ENCODE assay signal across 8 cellular contexts in the genomic region with DNA sequence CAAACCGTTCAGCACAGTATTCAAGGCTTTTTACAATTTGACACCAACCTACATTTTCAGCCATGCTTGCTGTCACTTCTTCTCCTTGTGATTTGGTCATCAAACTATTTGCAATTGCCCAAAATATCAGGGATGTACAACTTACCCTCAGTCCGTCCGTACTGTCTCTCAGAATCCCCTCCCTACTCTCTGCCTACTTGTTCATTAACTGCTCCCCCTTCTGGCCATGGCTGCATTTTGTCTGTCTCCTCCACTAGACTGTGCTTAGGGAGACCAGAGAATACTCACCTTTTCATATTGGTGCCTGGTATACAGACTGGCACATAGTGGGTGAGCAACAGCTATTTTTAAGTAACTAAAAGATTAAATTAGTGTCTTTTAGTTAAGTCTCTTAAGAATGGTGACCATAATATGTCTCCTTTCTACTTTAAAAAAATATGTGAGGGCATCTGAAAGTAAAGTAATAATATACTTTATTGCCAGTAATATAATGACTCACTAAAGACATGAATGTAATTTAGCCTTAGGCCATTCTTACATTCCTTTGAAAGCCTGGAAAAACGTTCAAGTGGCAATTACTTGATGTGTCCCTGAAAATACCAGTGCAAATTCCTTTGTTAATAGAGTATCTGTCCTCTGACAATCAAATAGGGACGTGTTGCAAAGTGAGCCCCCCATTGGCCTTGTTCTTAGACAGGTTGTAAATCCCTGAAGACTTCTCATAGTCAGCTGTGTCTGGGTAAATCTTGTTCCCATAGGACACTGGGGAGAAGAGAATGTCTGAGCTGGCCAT. TPM values are rescaled to one million over a fixed set of nuclear protein-coding genes. Genes with fewer than 3 reads are reported as not detected.
DNase-seq lines count a peak whose midpoint lies in the region; ATAC-seq, FAIRE-seq and TF ChIP-seq lines count a peak whose summit lies in the region.

No MANE protein-coding gene starts in this region.

- H3K4me1 ChIP-seq in GM12878 (ENCODE audit: control insufficient read depth, insufficient read depth, low read length): no peaks in the 10 kb centered on the region
- peaks cover 16 to 18% (median 17%) of the 10 kb centered on the region in 4 donors for H3K4me1 ChIP-seq in stomach

- peak; percentile 27 for FAIRE-seq in GM12878 (lab: Jason Lieb, UNC)

- CTCF ChIA-PET in GM12878 (lab: Yijun Ruan, JAX): interaction anchor here (0.6 to 2.6 kb wide), 13 partner anchors 10 to 714 kb away, joined by 3 to 27 read pairs (median 9); partner anchors contain the start of gene PRLR

- H3K36me3 ChIP-seq in GM12878 (ENCODE audit: control insufficient read depth in 2 of 2, insufficient read depth in 2 of 2, low read length in 1 of 2) (no peaks in the 10 kb centered on the region), stomach (no peaks in the 10 kb centered on the region)

- no TSS peak for BruUV-seq in GM12878 (replicated peaks; lab: Mats Ljungman, UMichigan)

- POLR2A ChIA-PET in GM12878 (lab: Charles Lee): interaction anchor here (0.7 to 1.3 kb wide), 3 partner anchors 10 to 17 kb away, joined by 3 to 5 read pairs (median 4); no protein-coding TSS in a partner anchor

- no peak overlapping the region for H3K9ac ChIP-seq in GM12878 (ENCODE audit: control insufficient read depth, insufficient read depth, low read length)

- no peaks in the 10 kb centered on the region for H3K79me2 ChIP-seq in GM12878 (ENCODE audit: control insufficient read depth, insufficient read depth, low read length)

- H3K4me3 ChIP-seq in GM12878 (no peak overlapping the region), stomach (no peak overlapping the region)

- H4K20me1 ChIP-seq in GM12878 (ENCODE audit: control insufficient read depth, insufficient read depth): no peaks in the 10 kb centered on the region

- peak; percentile 44 for TF ChIP-seq RAD21 in GM12878 (IDR thresholded peaks at IDR 0.05; ENCODE audit: insufficient read depth, low read depth, low read length)

- TF ChIP-seq POLR2A in GM12878 (IDR thresholded peaks at IDR 0.05; ENCODE audit: low read depth, low read length): no peak
- no peak for TF ChIP-seq POLR2A in stomach (IDR thresholded peaks at IDR 0.05)

- intact Hi-C loops in GM12878 (cut with micrococcal nuclease; ENCODE audit: unreplicated experiment) (no loop called here), stomach (cut with DNase I; ENCODE audit: low total_unique reads) (no loop called here)

- TF ChIP-seq EP300 in GM12878 (IDR thresholded peaks at IDR 0.05; ENCODE audit: borderline replicate concordance in 1 of 2, control insufficient read depth in 1 of 2, low read depth in 2 of 2, low read length in 2 of 2) (no peak), stomach (IDR thresholded peaks at IDR 0.05) (no peak)

- ATAC-seq in HG03039 (IDR thresholded peaks at IDR 0.05; ENCODE audit: unreplicated experiment): peak; percentile 80
- ATAC-seq in GM12878: peak; percentile 88

- TF ChIP-seq CTCF in GM12872 (IDR thresholded peaks at IDR 0.05; ENCODE audit: insufficient read depth, low read depth, low read length) (peak; percentile 63; the same call in 2 of the 3 replicates), GM12878 (IDR thresholded peaks at IDR 0.05 in 2 of 3, conservative IDR thresholded peaks at IDR 0.05 in 1 of 3; ENCODE audit: control insufficient read depth in 2 of 3, extremely low read depth in 1 of 3, insufficient read depth in 1 of 3, low read depth in 3 of 3, low read length in 3 of 3) (peak; percentile 35 to 48 (median 45); a peak in 5 of 6 replicates), stomach (IDR thresholded peaks at IDR 0.05) (peak in 5 of 7 experiments; percentile 17 to 44 (median 36))

- H3K9me3 ChIP-seq in GM12878 (replicated peaks; ENCODE audit: control insufficient read depth, insufficient read depth, low read length) (no peaks in the 10 kb centered on the region), stomach (no peaks in the 10 kb centered on the region)

- no peak overlapping the region for H3K4me2 ChIP-seq in GM12878 (ENCODE audit: control insufficient read depth, insufficient read depth)

- in situ Hi-C loops in ACHN (cut with HindIII; ENCODE audit: low pct_ligation_motif_present, low pct_unique_long_range_greater_than_20kb, low sequenced_read_pairs): no loop called here
- in situ Hi-C loops in GM12878 (cut with MboI): no loop called here

- H3K27ac ChIP-seq in GM12878 (ENCODE audit: control insufficient read depth, insufficient read depth): no peak overlapping the region
- no peak overlapping the region for H3K27ac ChIP-seq in stomach

- SMC1A ChIA-PET in GM12878 (lab: Charles Lee; ENCODE audit: uncharacterized antibody, unreplicated experiment): interaction anchor here (0.6 to 3.2 kb wide), 16 partner anchors 9 to 281 kb away, joined by 3 to 28 read pairs (median 6); no protein-coding TSS in a partner anchor

- DNase-seq in ACHN: peak; percentile 48
- peak; percentile 42 for DNase-seq in OCI-M1 (lab: John Stamatoyannopoulos, UW)
- DNase-seq in GM12878 (ENCODE audit: low read depth, low spot score): no peak
- DNase-seq in kidney tubule cell (ENCODE audit: low spot score): peak; percentile 57
- peak; percentile 68 for DNase-seq in stomach
- DNase-seq in activated CD4-positive, CD25-positive, alpha-beta regulatory T cell (lab: John Stamatoyannopoulos, UW): no peak

- RAD21 ChIA-PET in GM12878 (lab: Charles Lee; ENCODE audit: unreplicated experiment): interaction anchor here (1.0 to 4.0 kb wide), 8 partner anchors 8 to 72 kb away, joined by 3 to 20 read pairs (median 5); no protein-coding TSS in a partner anchor

- 19% methylated on average over 5 of the region's 5 CpGs for WGBS in GM12878 (ENCODE audit: insufficient coverage, insufficient replicate concordance, low lambda C conversion rate, missing lambda C conversion rate)
- 55 to 60% (median 57%) methylated on average over 5 of the region's 5 CpGs for WGBS in stomach, 5 donors

- no peak overlapping the region for H2AFZ ChIP-seq in GM12878 (ENCODE audit: control insufficient read depth, low read depth, low read length)

- no peaks in the 10 kb centered on the region for H3K27me3 ChIP-seq in GM12878 (replicated peaks in 1 of 2; ENCODE audit: control insufficient read depth in 2 of 2, insufficient read depth in 2 of 2, low read length in 1 of 2)
- H3K27me3 ChIP-seq in stomach: no peaks in the 10 kb centered on the region

TF ChIP-seq in GM12878, 131 proteins besides CTCF, POLR2A, EP300 and RAD21:
- TF ChIP-seq SIN3A (IDR thresholded peaks at IDR 0.05; ENCODE audit: low read depth, low read length) (no peak), CREM (IDR thresholded peaks at IDR 0.05; ENCODE audit: low read depth) (no peak), SMC3 (IDR thresholded peaks at IDR 0.05; ENCODE audit: borderline replicate concordance, low read length) (peak; percentile 48; the same call in 1 of the 2 replicates), YY1 (IDR thresholded peaks at IDR 0.05; ENCODE audit: low read depth, low read length) (0 out of 2 replicates have a peak, but pooled peaks have one; percentile 18), SP1 (IDR thresholded peaks at IDR 0.05; ENCODE audit: low read depth, low read length) (no peak)
- TF ChIP-seq, protein P1, sequence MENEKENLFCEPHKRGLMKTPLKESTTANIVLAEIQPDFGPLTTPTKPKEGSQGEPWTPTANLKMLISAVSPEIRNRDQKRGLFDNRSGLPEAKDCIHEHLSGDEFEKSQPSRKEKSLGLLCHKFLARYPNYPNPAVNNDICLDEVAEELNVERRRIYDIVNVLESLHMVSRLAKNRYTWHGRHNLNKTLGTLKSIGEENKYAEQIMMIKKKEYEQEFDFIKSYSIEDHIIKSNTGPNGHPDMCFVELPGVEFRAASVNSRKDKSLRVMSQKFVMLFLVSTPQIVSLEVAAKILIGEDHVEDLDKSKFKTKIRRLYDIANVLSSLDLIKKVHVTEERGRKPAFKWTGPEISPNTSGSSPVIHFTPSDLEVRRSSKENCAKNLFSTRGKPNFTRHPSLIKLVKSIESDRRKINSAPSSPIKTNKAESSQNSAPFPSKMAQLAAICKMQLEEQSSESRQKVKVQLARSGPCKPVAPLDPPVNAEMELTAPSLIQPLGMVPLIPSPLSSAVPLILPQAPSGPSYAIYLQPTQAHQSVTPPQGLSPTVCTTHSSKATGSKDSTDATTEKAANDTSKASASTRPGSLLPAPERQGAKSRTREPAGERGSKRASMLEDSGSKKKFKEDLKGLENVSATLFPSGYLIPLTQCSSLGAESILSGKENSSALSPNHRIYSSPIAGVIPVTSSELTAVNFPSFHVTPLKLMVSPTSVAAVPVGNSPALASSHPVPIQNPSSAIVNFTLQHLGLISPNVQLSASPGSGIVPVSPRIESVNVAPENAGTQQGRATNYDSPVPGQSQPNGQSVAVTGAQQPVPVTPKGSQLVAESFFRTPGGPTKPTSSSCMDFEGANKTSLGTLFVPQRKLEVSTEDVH (IDR thresholded peaks at IDR 0.05; ENCODE audit: low read depth, partially characterized antibody): no peak

RNA-seq across cellular contexts. Expression of gene PRLR, which starts 27.8 kb away (rescaled TPM):
- total RNA-seq in GM12878 (2013; cell fraction: nucleolus; rRNA removed): 26.0 and 26.3 TPM in 2 replicates
- total RNA-seq in GM12878 (2014; rRNA removed) (0.11 and 0.16 TPM in 2 replicates), GM12878 (2014; rRNA removed; fragmentation: Illumina TruSeq; extraction: Trizol) (0.27 and 0.28 TPM in 2 replicates), GM12878 (2021) (0.64 and 0.88 TPM in 2 replicates), stomach (10 to 100 TPM in 3 of 5 donors, 1 to 10 TPM in 1, not detected in 1; 4.5 to 33.2 (median 10.9) TPM)
- polyA plus RNA-seq in GM12878 (2011; ENCODE audit: low read depth): 0.09 TPM
- polyA plus RNA-seq in GM12878 (2011; rRNA removed) (8.1 and 11.1 TPM in 2 replicates), GM12878 (2014; fragmentation: Illumina TruSeq; extraction: Trizol) (0.22 TPM in 2 replicates), GM12878 (2014; fragmentation: Nextera tagmentation; extraction: Ambion mirVana) (under 1 TPM; 0.04 to 0.85 TPM), GM12878 (2014; rRNA removed) (0.08 and 0.10 TPM in 2 replicates), GM12878 (2016; fragmentation: Nextera tagmentation; extraction: Ambion mirVana) (under 1 TPM; 0.03 to 0.19 TPM), stomach (under 1 TPM; 0.56 to 0.92 (median 0.63) TPM)
- 8.1 and 8.4 TPM in 2 replicates for polyA plus RNA-seq in GM12878 (2011; cell fraction: cytosol; rRNA removed)
- polyA plus RNA-seq in GM12878 (2011; cell fraction: nucleus; rRNA removed): 14.4 and 14.9 TPM in 2 replicates
- 0.13 and 0.14 TPM in 2 replicates for polyA plus RNA-seq in GM12878 (2012)
- 34.9 and 35.0 TPM in 2 replicates for polyA minus RNA-seq in GM12878 (2011; rRNA and poly(A)+ RNA removed)
- 11.4 and 14.6 TPM in 2 replicates for polyA minus RNA-seq in GM12878 (2011; cell fraction: cytosol; rRNA and poly(A)+ RNA removed)
- 10.6 and 19.5 TPM in 2 replicates for polyA minus RNA-seq in GM12878 (2011; cell fraction: nucleus; rRNA and poly(A)+ RNA removed)

Comparison
In these comparisons a context has a peak if more than half of its experiments do, and no peak if none do; other contexts are left out.
1. DNase-seq: peak in ACHN (single experiment), OCI-M1 (single experiment), kidney tubule cell (single experiment) and stomach (single experiment); none in GM12878 (single experiment) and activated CD4-positive, CD25-positive, alpha-beta regulatory T cell (0 of 4).
2. Peak in every context shown above with its lines, with median percentiles within 50 percentile points of each other: CTCF ChIP-seq.